20 cellular contexts compared by ENCODE assay signal in the genomic region with DNA sequence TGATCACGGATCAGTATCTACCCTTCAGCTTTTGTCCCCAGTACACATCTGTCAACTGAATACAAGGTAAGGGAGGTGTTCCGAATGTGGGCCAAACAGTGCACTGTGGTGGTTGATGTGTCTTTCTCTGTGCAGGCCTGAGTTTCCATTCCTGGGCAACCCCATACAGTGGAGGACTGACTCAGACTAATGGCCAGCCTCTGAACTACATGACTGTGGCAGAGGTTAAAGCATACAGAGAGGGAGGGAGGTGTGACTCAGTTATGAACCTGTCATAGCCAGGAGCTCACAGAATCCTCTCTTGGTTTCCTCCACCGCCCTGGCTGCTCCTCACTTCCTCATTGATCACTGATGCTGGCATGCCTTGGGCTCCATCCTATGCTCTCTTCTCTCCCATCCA.
DNase-seq lines count a peak whose midpoint lies in the region; ATAC-seq and TF ChIP-seq lines count a peak whose summit lies in the region.
"Had no signal": no experiment of that assay in that cellular context is flagged by ENCODE, and none has a peak within 500 bp of the region (broad histone marks: within the 10 kb centered on the region; RNA-seq: fewer than 3 reads in every experiment).

No MANE protein-coding gene starts in this region.

- H3K4me3 ChIP-seq in mammary epithelial cell (replicated peaks in 1 of 3; ENCODE audit: insufficient read depth in 1 of 3, low read depth in 2 of 3, low read length in 3 of 3) = no peak overlapping the region
- H3K4me3 ChIP-seq in breast epithelium = no peak overlapping the region
- H3K4me3 ChIP-seq in aorta (ENCODE audit: low read length in 2 of 2) = no peak overlapping the region
- H3K4me3 ChIP-seq: heart left ventricle, SJCRH30, thoracic aorta had no signal

- H3K27me3 ChIP-seq in mammary epithelial cell (ENCODE audit: insufficient read depth, low read length) = no peaks in the 10 kb centered on the region
- H3K27me3 ChIP-seq in breast epithelium = no peaks in the 10 kb centered on the region
- no peaks in the 10 kb centered on the region for H3K27me3 ChIP-seq in aorta (ENCODE audit: control insufficient read depth in 1 of 2, insufficient read depth in 2 of 2, low read length in 1 of 2)
- H3K27me3 ChIP-seq: heart left ventricle, SJCRH30 had no signal

- H3K4me2 ChIP-seq in mammary epithelial cell (ENCODE audit: insufficient read depth, low read depth, low read length) = no peak overlapping the region

- H3K27ac ChIP-seq in mammary epithelial cell (ENCODE audit: insufficient read depth, low read depth, low read length) (no peak overlapping the region), breast epithelium (no peak overlapping the region), RWPE1 (no peak overlapping the region), aorta (ENCODE audit: low read depth in 1 of 2, low read length in 2 of 2) (no peak overlapping the region)
- H3K27ac ChIP-seq: heart left ventricle, SJCRH30, thoracic aorta had no signal

- H3K9ac ChIP-seq in mammary epithelial cell (ENCODE audit: insufficient read depth, low read length) = no peak overlapping the region

- H3K79me2 ChIP-seq in mammary epithelial cell (ENCODE audit: insufficient read depth, low read length) = no peaks in the 10 kb centered on the region

- POLR2A ChIA-PET in RWPE1 (lab: Yijun Ruan, JAX; ENCODE audit: low non-redundant PET) = no interaction called here

- WGBS in mammary epithelial cell (ENCODE audit: low coverage, missing lambda C conversion rate) = 47% methylated on average over 3 of the region's 3 CpGs
- 95% methylated on average over 3 of the region's 3 CpGs for WGBS in aorta, 2 donors

- no peaks in the 10 kb centered on the region for H3K9me3 ChIP-seq in mammary epithelial cell (replicated peaks; ENCODE audit: insufficient read depth, low read length)
- no peaks in the 10 kb centered on the region for H3K9me3 ChIP-seq in breast epithelium
- no peaks in the 10 kb centered on the region for H3K9me3 ChIP-seq in aorta (ENCODE audit: control insufficient read depth, low read length)
- H3K9me3 ChIP-seq: heart left ventricle, SJCRH30, thoracic aorta had no signal

- in situ Hi-C loops in mammary epithelial cell (cut with MboI; ENCODE audit: low sequenced_read_pairs in 2 of 2) = no loop called here

- ATAC-seq in esophagus mucosa (peak; percentile 80), aorta (ENCODE audit: low FRiP score) (peak; percentile 36), GM21737 (IDR thresholded peaks at IDR 0.05; ENCODE audit: unreplicated experiment) (no peak)
- ATAC-seq: heart left ventricle had no signal

- CTCF ChIA-PET in mammary epithelial cell (lab: Charles Lee; ENCODE audit: low non-redundant PET) = no interaction called here
- CTCF ChIA-PET in RWPE1 (lab: Yijun Ruan, JAX) = no interaction called here

- H3K4me1 ChIP-seq in mammary epithelial cell (ENCODE audit: insufficient read depth, low read length) (no peaks in the 10 kb centered on the region), breast epithelium (no peaks in the 10 kb centered on the region), aorta (ENCODE audit: control insufficient read depth in 1 of 2, insufficient read depth in 2 of 2, low read length in 2 of 2) (no peaks in the 10 kb centered on the region)
- H3K4me1 ChIP-seq: SJCRH30 had no signal

- dilution Hi-C loops in mammary epithelial cell (cut with HindIII; ENCODE audit: low sequenced_read_pairs) = no loop called here

- intact Hi-C loops in mammary epithelial cell (cut with micrococcal nuclease) = no loop called here
- intact Hi-C loops in breast epithelium (cut with DNase I; ENCODE audit: low total_unique reads) = no loop called here
- intact Hi-C loops in aorta (cut with DNase I) = no loop called here

- no peak overlapping the region for H2AFZ ChIP-seq in mammary epithelial cell (ENCODE audit: low read depth, low read length)

- no TSS peak for BruUV-seq in mammary epithelial cell (replicated peaks; lab: Mats Ljungman, UMichigan)

- H3K36me3 ChIP-seq in mammary epithelial cell (ENCODE audit: insufficient read depth, low read length) (no peaks in the 10 kb centered on the region), breast epithelium (no peaks in the 10 kb centered on the region), aorta (ENCODE audit: control insufficient read depth in 1 of 2, insufficient read depth in 2 of 2, low read length in 1 of 2) (no peaks in the 10 kb centered on the region)
- H3K36me3 ChIP-seq: heart left ventricle, SJCRH30, thoracic aorta had no signal

- peak; percentile 38 for DNase-seq in mammary epithelial cell
- DNase-seq in breast epithelium (ENCODE audit: low spot score in 2 of 2) = no peak
- peak; percentile 8 for DNase-seq in RWPE1 (ENCODE audit: low spot score)
- DNase-seq in aorta = no peak
- no peak for DNase-seq in DMS114 treated with DMSO at 0.1 percent for 48 hours (lab: John Stamatoyannopoulos, UW; ENCODE audit: unreplicated experiment)
- no peak for DNase-seq in LoVo (ENCODE audit: low spot score)
- DNase-seq: 8988T; activated CD4-positive, alpha-beta T cell treated with anti-CD3 and anti-CD28 coated beads, Interleukin-2, amount 10 ng/mL, durations not matched to agents 7 days and 5 days; activated naive CD8-positive, alpha-beta T cell treated with anti-CD3 and anti-CD28 coated beads for 36 hours; CD4-positive, alpha-beta memory T cell; H7; heart left ventricle; NCI-H1092 treated with DMSO at 0.1 percent for 48 hours; NCI-H2171 treated with DMSO at 0.1 percent for 48 hours; SJCRH30; stimulated activated CD4-positive, alpha-beta T cell treated with anti-CD3 and anti-CD28 coated beads, Interleukin-2, amount 100 ng/mL, for 48 hours; T1000 had no signal

- TF ChIP-seq CTCF in mammary epithelial cell (conservative IDR thresholded peaks at IDR 0.05 in 1 of 2, IDR thresholded peaks at IDR 0.05 in 1 of 2; ENCODE audit: extremely low read depth in 1 of 2, insufficient read depth in 1 of 2, low read depth in 1 of 2, low read length in 2 of 2) (no peak), breast epithelium (IDR thresholded peaks at IDR 0.05) (no peak), RWPE1 (conservative IDR thresholded peaks at IDR 0.05; ENCODE audit: low read depth) (no peak)

- no peak for TF ChIP-seq POLR2A in breast epithelium (IDR thresholded peaks at IDR 0.05)

- no peaks in the 10 kb centered on the region for H4K20me1 ChIP-seq in mammary epithelial cell (ENCODE audit: insufficient read depth, low read length)

Comparison
In these comparisons a context has a peak if more than half of its experiments do, and no peak if none do; other contexts are left out.
1. DNase-seq: peak in mammary epithelial cell (single experiment) and RWPE1 (single experiment); none in breast epithelium (0 of 2), aorta (0 of 2), DMS114 treated with DMSO at 0.1 percent for 48 hours (single experiment) and LoVo (single experiment).